Comparison of ENCODE assay signal across 8 cellular contexts in the genomic region with DNA sequence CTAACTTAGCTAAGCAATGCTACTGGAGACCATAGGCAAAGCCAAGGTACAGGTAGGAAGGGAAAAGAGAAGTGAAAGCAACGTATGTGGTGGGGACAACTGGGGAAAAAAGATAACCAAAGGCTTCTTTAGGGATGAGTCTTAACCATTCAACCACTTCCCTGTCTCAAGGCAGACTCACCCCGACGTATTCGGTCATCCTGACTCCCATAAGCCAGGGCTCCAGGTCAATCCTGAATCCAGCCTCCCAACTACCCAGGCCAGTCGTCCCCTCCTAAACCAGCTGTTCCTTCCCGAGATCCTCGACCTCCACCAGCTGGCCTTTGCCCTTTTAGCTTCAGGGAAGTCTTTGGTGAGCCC. TPM values are rescaled to one million over a fixed set of nuclear protein-coding genes. Genes with fewer than 3 reads are reported as not detected.
DNase-seq lines count a peak whose midpoint lies in the region; ATAC-seq and TF ChIP-seq lines count a peak whose summit lies in the region.

No MANE protein-coding gene starts in this region.

- H3K36me3 ChIP-seq in Peyer's patch: peaks cover 0 to 34% (median 0%) of the 10 kb centered on the region in 3 donors

- H3K4me1 ChIP-seq in Peyer's patch: peaks cover 0 to 25% (median 6%) of the 10 kb centered on the region in 4 donors

- no peaks in the 10 kb centered on the region for H3K9me3 ChIP-seq in Peyer's patch

- no peak for DNase-seq in Peyer's patch
- DNase-seq in epithelial cell of prostate (ENCODE audit: low read depth, low spot score): no peak
- no peak for DNase-seq in neural crest cell (ENCODE audit: low read depth, low spot score)
- no peak for DNase-seq in KG1 (lab: John Stamatoyannopoulos, UW)
- DNase-seq in NCI-H748 treated with DMSO at 0.1 percent for 48 hours (lab: John Stamatoyannopoulos, UW): no peak
- DNase-seq in superior temporal gyrus (ENCODE audit: extremely low spot score): no peak

- TF ChIP-seq CTCF in Peyer's patch (IDR thresholded peaks at IDR 0.05) (no peak), neural crest cell (conservative IDR thresholded peaks at IDR 0.05) (no peak)

- peak; percentile 12 for ATAC-seq in GM18519 (IDR thresholded peaks at IDR 0.05; ENCODE audit: low FRiP score, unreplicated experiment)
- ATAC-seq in HG02678 (IDR thresholded peaks at IDR 0.05; ENCODE audit: unreplicated experiment): peak; percentile 35

- H3K27me3 Mint-ChIP-seq in neural crest cell (ENCODE audit: low read depth): no peaks in the 10 kb centered on the region

- peak overlapping the region; percentile 68 to 86 (median 80) for H3K4me3 ChIP-seq in Peyer's patch

- H3K9me3 Mint-ChIP-seq in neural crest cell: no peaks in the 10 kb centered on the region

- H3K36me3 Mint-ChIP-seq in neural crest cell (ENCODE audit: low read depth): peaks cover 1% of the 10 kb centered on the region

- peak overlapping the region; percentile 70 to 84 (median 82) for H3K27ac ChIP-seq in Peyer's patch
- peak overlapping the region; percentile 56 for H3K27ac ChIP-seq in epithelial cell of prostate

- H3K27me3 ChIP-seq in Peyer's patch: no peaks in the 10 kb centered on the region

- peaks cover 20% of the 10 kb centered on the region for H3K4me1 Mint-ChIP-seq in neural crest cell

- TF ChIP-seq POLR2A in Peyer's patch (IDR thresholded peaks at IDR 0.05): no peak

- peak overlapping the region; percentile 100 for H3K4me3 Mint-ChIP-seq in neural crest cell

- H3K27ac Mint-ChIP-seq in neural crest cell (ENCODE audit: unreplicated experiment): peak overlapping the region; percentile 100

RNA-seq across cellular contexts. Expression of a gene that starts 0.3 kb away (rescaled TPM):
- 100 to 1,000 TPM in 3 of 4 donors, 10 to 100 TPM in 1; 30.5 to 131 (median 112) TPM for total RNA-seq in Peyer's patch
- total RNA-seq in neural crest cell: 41.0 and 41.7 TPM in 2 replicates

RNA-seq across cellular contexts. Expression of a gene that starts 9.5 kb away (rescaled TPM):
- total RNA-seq in Peyer's patch (100 to 1,000 TPM in 3 of 4 donors, 10 to 100 TPM in 1; 95.8 to 152 (median 123) TPM), neural crest cell (15.2 and 19.1 TPM in 2 replicates)

RNA-seq across cellular contexts. Expression of a gene that starts 21.6 kb away (rescaled TPM):
- 10 to 100 TPM; 47.8 to 83.2 (median 72.9) TPM for total RNA-seq in Peyer's patch
- total RNA-seq in neural crest cell: 56.2 and 59.2 TPM in 2 replicates

RNA-seq across cellular contexts. Expression of a gene that starts 33.5 kb away (rescaled TPM):
- total RNA-seq in Peyer's patch (10 to 100 TPM; 20.7 to 40.4 (median 33.6) TPM), neural crest cell (32.2 and 33.9 TPM in 2 replicates)
